1 cellular context compared by ENCODE assay signal in genomic region chr6:41343641-41344187, GRCh38.
TF ChIP-seq lines count a peak whose summit lies in the region.

No MANE protein-coding gene starts in this region.

TF ChIP-seq in IMR-90, 13 proteins besides CTCF, POLR2A, EP300 and RAD21:
- no peak for TF ChIP-seq RCOR1 (IDR thresholded peaks at IDR 0.05; ENCODE audit: insufficient replicate concordance, low read length)
- TF ChIP-seq BHLHE40 (IDR thresholded peaks at IDR 0.05; ENCODE audit: low read depth, low read length), result no peak
- no peak for TF ChIP-seq FOS (IDR thresholded peaks at IDR 0.05; ENCODE audit: low read depth, low read length)
- no peak for TF ChIP-seq MAZ (IDR thresholded peaks at IDR 0.05; ENCODE audit: borderline replicate concordance, low read depth, low read length)
- TF ChIP-seq CHD1 (IDR thresholded peaks at IDR 0.05; ENCODE audit: low read depth, low read length), result no peak
- TF ChIP-seq ELK1 (IDR thresholded peaks at IDR 0.05; ENCODE audit: borderline replicate concordance, low read depth, low read length), result no peak
- TF ChIP-seq CEBPB (IDR thresholded peaks at IDR 0.05; ENCODE audit: low read depth, low read length), result no peak
- no peak for TF ChIP-seq SMC3 (IDR thresholded peaks at IDR 0.05; ENCODE audit: low read depth, low read length)
- no peak for TF ChIP-seq USF2 (IDR thresholded peaks at IDR 0.05; ENCODE audit: low read depth, low read length)
- no peak for TF ChIP-seq MXI1 (IDR thresholded peaks at IDR 0.05; ENCODE audit: borderline replicate concordance, low read depth, low read length)
- TF ChIP-seq MAFK (IDR thresholded peaks at IDR 0.05; ENCODE audit: low read depth, low read length), result no peak
- TF ChIP-seq NFE2L2 (IDR thresholded peaks at IDR 0.05; ENCODE audit: low read depth, low read length), result no peak
- TF ChIP-seq RFX5 (IDR thresholded peaks at IDR 0.05; ENCODE audit: low read depth, low read length), result no peak
